In genomic region chr1:21880619-21880970, GRCh38 we compare ENCODE assay signal across 20 cellular contexts. TPM values are rescaled to one million over a fixed set of nuclear protein-coding genes. Genes with fewer than 3 reads are reported as not detected.
DNase-seq lines count a peak whose midpoint lies in the region; ATAC-seq and TF ChIP-seq lines count a peak whose summit lies in the region.
"Had no signal": no experiment of that assay in that cellular context is flagged by ENCODE, and none has a peak within 500 bp of the region (broad histone marks: within the 10 kb centered on the region; RNA-seq: fewer than 3 reads in every experiment).

No MANE protein-coding gene starts in this region.

- H3K36me3 ChIP-seq in right atrium auricular region (peaks cover 84% of the 10 kb centered on the region), tibial artery (peaks cover 84 to 100% (median 92%) of the 10 kb centered on the region in 3 donors)

- no peak overlapping the region for H3K4me3 ChIP-seq in right atrium auricular region
- no peak overlapping the region for H3K4me3 ChIP-seq in tibial artery
- H3K4me3 ChIP-seq: BLaER1, GM12878, GM23248 had no signal

- ATAC-seq in Right ventricle myocardium superior (ENCODE audit: poor library complexity): peak; percentile 7
- ATAC-seq in left cardiac atrium: no peak
- ATAC-seq: CD8-positive, alpha-beta T cell; GM12878 had no signal

- H3K27me3 ChIP-seq in right atrium auricular region (no peaks in the 10 kb centered on the region), tibial artery (no peaks in the 10 kb centered on the region)
- H3K27me3 ChIP-seq: BLaER1 had no signal

- DNase-seq in Right ventricle myocardium superior (no peak), cardiac septum (ENCODE audit: low spot score) (no peak), right atrium auricular region (ENCODE audit: low spot score) (no peak), left cardiac atrium (no peak), tibial artery (no peak), NCI-H2196 treated with DMSO at 0.1 percent for 48 hours (lab: John Stamatoyannopoulos, UW; ENCODE audit: unreplicated experiment) (no peak), NCI-H82 treated with DMSO at 0.1 percent for 48 hours (lab: John Stamatoyannopoulos, UW; ENCODE audit: unreplicated experiment) (no peak)
- DNase-seq: CD4-positive, CD25-positive, alpha-beta regulatory T cell; CD8-positive, alpha-beta T cell; DMS 273 treated with DMSO at 0.1 percent for 48 hours; DMS79; EL; GDM1; GM23248; H7; HCEC 1CT had no signal

- H3K9me3 ChIP-seq in right atrium auricular region: no peaks in the 10 kb centered on the region
- H3K9me3 ChIP-seq in tibial artery: no peaks in the 10 kb centered on the region
- H3K9me3 ChIP-seq: BLaER1 had no signal

- intact Hi-C loops in Right ventricle myocardium superior (cut with DNase I) (no loop called here), cardiac septum (cut with DNase I) (no loop called here), left cardiac atrium (cut with DNase I) (no loop called here), tibial artery (cut with DNase I; ENCODE audit: low total_unique reads) (no loop called here)

- TF ChIP-seq CTCF in right atrium auricular region (IDR thresholded peaks at IDR 0.05): no peak
- TF ChIP-seq CTCF in tibial artery (IDR thresholded peaks at IDR 0.05): no peak

- H3K27ac ChIP-seq in right atrium auricular region (peak overlapping the region; percentile 47 to 62), tibial artery (peak overlapping the region; percentile 0 to 28)
- H3K27ac ChIP-seq: 22Rv1, BLaER1, C4-2B, GM23248 had no signal

- H3K4me1 ChIP-seq in right atrium auricular region (peaks cover 0 to 18% of the 10 kb centered on the region in 2 donors), tibial artery (no peaks in the 10 kb centered on the region)
- H3K4me1 ChIP-seq: BLaER1 had no signal

RNA-seq across cellular contexts. Expression of gene HSPG2, which starts 56.5 kb away (rescaled TPM):
- total RNA-seq in Right ventricle myocardium superior (263 TPM), cardiac septum (506 TPM), right atrium auricular region (100 to 1,000 TPM; 424 to 557 TPM), left cardiac atrium (100 to 1,000 TPM; 307 to 608 TPM)
